25 cellular contexts compared by ENCODE assay signal in genomic region chr7:75658369-75658768, GRCh38.
DNase-seq lines count a peak whose midpoint lies in the region; ATAC-seq and TF ChIP-seq lines count a peak whose summit lies in the region.
"Had no signal": no experiment of that assay in that cellular context is flagged by ENCODE, and none has a peak within 500 bp of the region (broad histone marks: within the 10 kb centered on the region; RNA-seq: fewer than 3 reads in every experiment).

No MANE protein-coding gene starts in this region.

- POLR2A ChIA-PET in HEK293T (lab: Yijun Ruan, JAX) = no interaction called here

- CTCF ChIA-PET in HEK293T (lab: Yijun Ruan, JAX) = interaction anchor here (0.6 kb wide), 1 partner anchor 82 kb away, joined by 3 read pairs; no protein-coding TSS in a partner anchor

- no peaks in the 10 kb centered on the region for H3K9me3 ChIP-seq in upper lobe of right lung
- H3K9me3 ChIP-seq: adrenal gland, neutrophil had no signal

- H3K27me3 ChIP-seq in upper lobe of right lung = no peaks in the 10 kb centered on the region
- H3K27me3 ChIP-seq: adrenal gland, neutrophil had no signal

- no peaks in the 10 kb centered on the region for H3K36me3 ChIP-seq in upper lobe of right lung
- H3K36me3 ChIP-seq: adrenal gland, neutrophil had no signal

- peaks cover 4% of the 10 kb centered on the region for H3K4me1 ChIP-seq in upper lobe of right lung
- H3K4me1 ChIP-seq: adrenal gland had no signal

- no peak for TF ChIP-seq CTCF in cardiac fibroblast (IDR thresholded peaks at IDR 0.05; ENCODE audit: low read depth, low read length)
- TF ChIP-seq CTCF in upper lobe of right lung (IDR thresholded peaks at IDR 0.05) = no peak

- no peak for ATAC-seq in upper lobe of right lung
- ATAC-seq: activated T-cell treated with anti-CD3 and anti-CD28 coated beads, Interleukin-2, amount 50 U/mL, for 4 hours had no signal

- DNase-seq in HEK293T (ENCODE audit: extremely low spot score) = no peak
- peak; percentile 28 to 33 for DNase-seq in cardiac fibroblast (ENCODE audit: low read depth in 2 of 2)
- DNase-seq in myocyte (ENCODE audit: low read depth) = peak; percentile 65
- DNase-seq in upper lobe of right lung = no peak
- no peak for DNase-seq in NK-92 (lab: John Stamatoyannopoulos, UW; ENCODE audit: unreplicated experiment)
- no peak for DNase-seq in GM19240 (ENCODE audit: insufficient read length, low spot score)
- no peak for DNase-seq in dermis blood vessel endothelial cell
- DNase-seq: activated CD4-positive, CD25-positive, alpha-beta regulatory T cell treated with anti-CD3 and anti-CD28 coated beads, Interleukin-2, amount 50 U/mL, for 72 hours; activated naive CD4-positive, alpha-beta T cell; activated T-cell treated with anti-CD3 and anti-CD28 coated beads, Interleukin-2, amount 50 U/mL, for 4 hours; adrenal gland; effector CD8-positive, alpha-beta T cell; erythroblast; H9; Kasumi-1; mammary epithelial cell; NCI-H1105; NCI-H2029 treated with DMSO at 0.1 percent for 48 hours; NCI-H345; NCI-H82; OCI-M1; Right ventricle myocardium superior; stimulated activated CD4-positive, alpha-beta T cell treated with anti-CD3 and anti-CD28 coated beads, Interleukin-4, amount 100 ng/mL, for 24 hours; stimulated activated naive CD4-positive, alpha-beta T cell treated with Interleukin-2 at 50 U/mL for 16 hours had no signal

- intact Hi-C loops in upper lobe of right lung (cut with DNase I) = no loop called here

- H3K4me3 ChIP-seq in cardiac fibroblast (replicated peaks in 1 of 2; ENCODE audit: low read depth in 2 of 2, low read length in 2 of 2) = no peak overlapping the region
- no peak overlapping the region for H3K4me3 ChIP-seq in upper lobe of right lung
- H3K4me3 ChIP-seq: adrenal gland had no signal

- peak overlapping the region; percentile 74 for H3K27ac ChIP-seq in upper lobe of right lung
- H3K27ac ChIP-seq: neutrophil had no signal

TF ChIP-seq in HEK293T, 16 proteins besides CTCF, POLR2A, EP300 and RAD21:
- TF ChIP-seq TARDBP (IDR thresholded peaks at IDR 0.05) (no peak), ZNF384 (IDR thresholded peaks at IDR 0.05) (no peak), L3MBTL2 (conservative IDR thresholded peaks at IDR 0.05) (0 out of 2 replicates have a peak, but pooled peaks have one; percentile 38), FOXA1 (IDR thresholded peaks at IDR 0.05) (no peak), SUZ12 (IDR thresholded peaks at IDR 0.05) (no peak), ARNT (IDR thresholded peaks at IDR 0.05) (no peak), FOXM1 (IDR thresholded peaks at IDR 0.05; ENCODE audit: borderline replicate concordance) (no peak)

Comparison
In these comparisons a context has a peak if more than half of its experiments do, and no peak if none do; other contexts are left out.
1. DNase-seq: peak in cardiac fibroblast (2 of 2) and myocyte (single experiment); none in HEK293T (single experiment), upper lobe of right lung (single experiment), NK-92 (single experiment), GM19240 (single experiment) and dermis blood vessel endothelial cell (single experiment).